ENCODE assay signal across 9 cellular contexts in the genomic region with DNA sequence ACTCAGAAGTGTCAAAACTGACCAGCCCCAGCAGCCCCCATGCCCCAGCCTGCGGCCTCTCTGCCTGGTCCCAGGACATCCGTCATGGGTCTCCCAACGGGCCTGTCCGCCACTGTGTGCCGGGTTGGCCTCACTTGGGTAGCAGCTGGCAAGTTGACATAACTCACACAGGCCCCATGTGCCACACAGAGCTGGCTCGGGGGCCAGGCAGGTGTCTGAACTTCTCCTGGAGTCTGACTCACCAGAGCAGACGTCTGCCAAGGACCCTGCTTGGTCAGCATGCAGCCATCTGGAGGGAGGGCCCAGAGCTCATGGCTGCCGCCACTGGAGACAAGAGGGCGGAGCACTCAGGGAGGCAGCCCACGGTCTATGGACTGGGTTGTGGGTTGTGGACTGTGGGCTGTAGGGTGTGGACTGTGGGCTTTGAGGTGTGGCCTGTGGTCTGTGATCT. TPM values are rescaled to one million over a fixed set of nuclear protein-coding genes. Genes with fewer than 3 reads are reported as not detected.
DNase-seq lines count a peak whose midpoint lies in the region; ATAC-seq, FAIRE-seq and TF ChIP-seq lines count a peak whose summit lies in the region.
"Had no signal": no experiment of that assay in that cellular context is flagged by ENCODE, and none has a peak within 500 bp of the region (broad histone marks: within the 10 kb centered on the region; RNA-seq: fewer than 3 reads in every experiment).

No MANE protein-coding gene starts in this region.

- peak overlapping the region; percentile 82 to 87 for H3K27ac ChIP-seq in right atrium auricular region

- intact Hi-C loops in activated B cell treated with CpG ODN at 0.5 μM for 24 hours (cut with micrococcal nuclease), result no loop called here

- no peak overlapping the region for H3K27ac Mint-ChIP-seq in activated naive CD8-positive, alpha-beta T cell treated with anti-CD3 and anti-CD28 coated beads, Interleukin-2, amount 50 U/mL, for 24 hours
- no peak overlapping the region for H3K27ac Mint-ChIP-seq in activated naive CD8-positive, alpha-beta T cell treated with anti-CD3 and anti-CD28 coated beads for 36 hours
- H3K27ac Mint-ChIP-seq in activated B cell treated with CpG ODN at 0.5 μM for 24 hours, result no peak overlapping the region

- peaks cover 14% of the 10 kb centered on the region for H3K27me3 Mint-ChIP-seq in activated naive CD8-positive, alpha-beta T cell treated with anti-CD3 and anti-CD28 coated beads, Interleukin-2, amount 50 U/mL, for 24 hours
- H3K27me3 Mint-ChIP-seq in activated naive CD8-positive, alpha-beta T cell treated with anti-CD3 and anti-CD28 coated beads for 36 hours, result peaks cover 23% of the 10 kb centered on the region
- H3K27me3 Mint-ChIP-seq in activated B cell treated with CpG ODN at 0.5 μM for 24 hours, result peaks cover 2% of the 10 kb centered on the region

- H3K4me1 Mint-ChIP-seq in activated naive CD8-positive, alpha-beta T cell treated with anti-CD3 and anti-CD28 coated beads, Interleukin-2, amount 50 U/mL, for 24 hours, result peaks cover 7% of the 10 kb centered on the region
- H3K4me1 Mint-ChIP-seq in activated naive CD8-positive, alpha-beta T cell treated with anti-CD3 and anti-CD28 coated beads for 36 hours, result peaks cover 5% of the 10 kb centered on the region
- H3K4me1 Mint-ChIP-seq in activated B cell treated with CpG ODN at 0.5 μM for 24 hours, result peaks cover 7% of the 10 kb centered on the region

- no peaks in the 10 kb centered on the region for H3K9me3 Mint-ChIP-seq in activated naive CD8-positive, alpha-beta T cell treated with anti-CD3 and anti-CD28 coated beads, Interleukin-2, amount 50 U/mL, for 24 hours
- no peaks in the 10 kb centered on the region for H3K9me3 Mint-ChIP-seq in activated naive CD8-positive, alpha-beta T cell treated with anti-CD3 and anti-CD28 coated beads for 36 hours
- H3K9me3 Mint-ChIP-seq in activated B cell treated with CpG ODN at 0.5 μM for 24 hours, result no peaks in the 10 kb centered on the region

- no peaks in the 10 kb centered on the region for H3K9me3 ChIP-seq in right atrium auricular region

- H3K4me3 ChIP-seq in right atrium auricular region, result no peak overlapping the region

- peak overlapping the region; percentile 21 for H3K4me3 Mint-ChIP-seq in activated naive CD8-positive, alpha-beta T cell treated with anti-CD3 and anti-CD28 coated beads, Interleukin-2, amount 50 U/mL, for 24 hours
- H3K4me3 Mint-ChIP-seq in activated naive CD8-positive, alpha-beta T cell treated with anti-CD3 and anti-CD28 coated beads for 36 hours, result no peak overlapping the region
- H3K4me3 Mint-ChIP-seq in activated B cell treated with CpG ODN at 0.5 μM for 24 hours, result peak overlapping the region; percentile 19

- CTCF ChIA-PET in activated B cell treated with CpG ODN at 0.5 μM for 24 hours (lab: Charles Lee), result no interaction called here

- H3K27me3 ChIP-seq in right atrium auricular region, result no peaks in the 10 kb centered on the region

- POLR2A ChIA-PET in activated B cell treated with CpG ODN at 0.5 μM for 24 hours (lab: Charles Lee), result interaction anchor here (0.8 kb wide), 1 partner anchor 555 kb away, joined by 3 read pairs; no protein-coding TSS in a partner anchor

- H3K36me3 Mint-ChIP-seq in activated naive CD8-positive, alpha-beta T cell treated with anti-CD3 and anti-CD28 coated beads, Interleukin-2, amount 50 U/mL, for 24 hours (ENCODE audit: low read depth), result no peaks in the 10 kb centered on the region
- no peaks in the 10 kb centered on the region for H3K36me3 Mint-ChIP-seq in activated naive CD8-positive, alpha-beta T cell treated with anti-CD3 and anti-CD28 coated beads for 36 hours
- no peaks in the 10 kb centered on the region for H3K36me3 Mint-ChIP-seq in activated B cell treated with CpG ODN at 0.5 μM for 24 hours (ENCODE audit: low read depth)

- peaks cover 0 to 26% of the 10 kb centered on the region in 2 donors for H3K4me1 ChIP-seq in right atrium auricular region

- peak; percentile 78 for FAIRE-seq in urothelium cell line (lab: Jason Lieb, UNC)

- no peak for ATAC-seq in activated naive CD8-positive, alpha-beta T cell treated with anti-CD3 and anti-CD28 coated beads, Interleukin-2, amount 50 U/mL, for 24 hours
- ATAC-seq in activated B cell treated with CpG ODN at 0.5 μM for 24 hours (ENCODE audit: low read depth) (no peak), GM21381 (IDR thresholded peaks at IDR 0.05; ENCODE audit: unreplicated experiment) (no peak)
- ATAC-seq in activated CD4-positive, CD25-positive, alpha-beta regulatory T cell treated with anti-CD3 and anti-CD28 coated beads, Interleukin-2, amount 50 U/mL, for 24 hours, result no peak

- DNase-seq in activated naive CD8-positive, alpha-beta T cell treated with anti-CD3 and anti-CD28 coated beads, Interleukin-2, amount 50 U/mL, for 24 hours, result no peak
- no peak for DNase-seq in activated naive CD8-positive, alpha-beta T cell treated with anti-CD3 and anti-CD28 coated beads for 36 hours
- DNase-seq in activated B cell treated with CpG ODN at 0.5 μM for 24 hours (no peak), right atrium auricular region (ENCODE audit: low spot score) (no peak), urothelium cell line (ENCODE audit: low spot score) (peak; percentile 59), AG20443 (ENCODE audit: low spot score) (no peak)
- DNase-seq: KBM-7 had no signal

- no peak for TF ChIP-seq CTCF in activated B cell treated with CpG ODN at 0.5 μM for 24 hours (IDR thresholded peaks at IDR 0.05)
- TF ChIP-seq CTCF in right atrium auricular region (IDR thresholded peaks at IDR 0.05), result no peak

- no peaks in the 10 kb centered on the region for H3K36me3 ChIP-seq in right atrium auricular region

RNA-seq across cellular contexts. Expression of a gene that starts 32.0 kb away (rescaled TPM):
- 1 to 10 TPM; 1.1 to 1.2 TPM for total RNA-seq in activated naive CD8-positive, alpha-beta T cell treated with anti-CD3 and anti-CD28 coated beads for 36 hours
- 5.2 and 6.2 TPM in 2 replicates for total RNA-seq in activated B cell treated with CpG ODN at 0.5 μM for 24 hours
- total RNA-seq in right atrium auricular region, result 1 to 10 TPM; 5.2 to 6.0 TPM

RNA-seq across cellular contexts. Expression of a gene that starts 60.0 kb away (rescaled TPM):
- total RNA-seq in activated naive CD8-positive, alpha-beta T cell treated with anti-CD3 and anti-CD28 coated beads for 36 hours, result not detected
- 0.07 and 0.44 TPM in 2 replicates for total RNA-seq in activated B cell treated with CpG ODN at 0.5 μM for 24 hours
- total RNA-seq in right atrium auricular region, result not detected
